ENCODE assay signal across 24 cellular contexts in the genomic region with DNA sequence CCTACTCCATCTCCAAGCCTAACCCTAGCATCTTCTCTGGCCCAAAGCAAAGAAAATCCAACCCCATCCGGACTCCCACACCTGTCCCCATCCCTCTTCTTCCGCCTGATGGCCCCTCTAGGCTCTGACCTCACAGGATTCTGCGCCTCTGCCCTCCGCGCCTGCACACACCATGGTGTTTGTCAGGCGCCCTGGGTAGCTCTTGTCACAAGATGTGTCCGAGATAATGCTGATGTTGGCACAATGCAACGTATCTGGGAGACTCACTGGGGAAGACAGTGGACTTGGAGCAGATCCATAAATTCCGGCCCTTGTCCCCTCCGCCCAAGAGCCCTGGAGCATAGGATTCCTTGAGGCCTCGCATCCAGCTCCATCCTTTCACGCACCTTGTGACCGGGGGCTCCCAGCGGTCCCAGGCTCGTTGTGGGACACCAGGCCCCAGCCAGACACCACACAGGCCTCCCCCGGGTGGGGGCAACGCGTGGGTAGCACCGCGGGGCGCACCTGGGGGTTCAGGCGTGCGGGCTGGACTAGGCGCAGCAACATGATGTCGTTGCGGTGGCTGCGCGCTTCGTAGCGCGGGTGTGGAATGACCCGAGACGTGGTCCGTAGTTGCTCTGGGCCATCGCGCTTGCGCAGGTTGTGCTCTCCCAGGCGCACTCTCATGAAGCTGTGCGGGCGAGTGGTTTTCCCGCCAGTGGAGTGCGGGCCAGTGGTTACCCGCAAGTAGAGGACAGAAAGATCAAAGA. TPM values are rescaled to one million over a fixed set of nuclear protein-coding genes. Genes with fewer than 3 reads are reported as not detected.
"Had no signal": no experiment of that assay in that cellular context is flagged by ENCODE, and none has a peak within 500 bp of the region (broad histone marks: within the 10 kb centered on the region; RNA-seq: fewer than 3 reads in every experiment).

No MANE protein-coding gene starts in this region.

- H3K4me3 ChIP-seq: cardiac muscle cell had no signal

- DNase-seq: activated CD4-positive, alpha-beta T cell treated with anti-CD3 and anti-CD28 coated beads for 1 hour; activated CD4-positive, alpha-beta T cell treated with anti-CD3 and anti-CD28 coated beads, Interleukin-2, amount 10 ng/mL, durations not matched to agents 24 days and 14 days; activated CD4-positive, alpha-beta T cell treated with anti-CD3 and anti-CD28 coated beads, Interleukin-2, amount 50 U/mL, for 48 hours; activated CD8-positive, alpha-beta memory T cell treated with anti-CD3 and anti-CD28 coated beads, Interleukin-2, amount 10 ng/mL, durations not matched to agents 7 days and 5 days; activated effector memory CD4-positive, alpha-beta T cell treated with anti-CD3 and anti-CD28 coated beads, Interleukin-2, amount 50 U/mL, for 16 hours; activated naive CD4-positive, alpha-beta T cell treated with anti-CD3 and anti-CD28 coated beads for 36 hours; activated T-cell treated with anti-CD3 and anti-CD28 coated beads, Interleukin-2, amount 50 U/mL, for 24 hours; brain microvascular endothelial cell; Kasumi-1; NCI-H146; NCI-H187 treated with DMSO at 0.1 percent for 48 hours; NCI-H2171; NCI-H2227 treated with DMSO at 0.1 percent for 48 hours; NCI-H446 treated with DMSO at 0.1 percent for 48 hours; NCI-H524 treated with DMSO at 0.1 percent for 48 hours; NCI-H82; SIG-M5; T-helper 17 cell; T-helper 9 cell had no signal

- H3K36me3 ChIP-seq: brain microvascular endothelial cell, cardiac muscle cell had no signal

- H3K27ac ChIP-seq: brain microvascular endothelial cell, cardiac muscle cell had no signal

- ATAC-seq: activated CD8-positive, alpha-beta memory T cell treated with anti-CD3 and anti-CD28 coated beads, Interleukin-2, amount 10 ng/mL, durations not matched to agents 7 days and 5 days; T-helper 17 cell; WTC11 had no signal

RNA-seq across cellular contexts. Expression of a gene that starts 3.1 kb away (rescaled TPM):
- total RNA-seq: cardiac muscle cell, RPMI7951, T-helper 17 cell had no signal
- polyA plus RNA-seq: cardiac muscle cell had no signal

RNA-seq across cellular contexts. Expression of a gene that starts 6.7 kb away (rescaled TPM):
- total RNA-seq: activated CD4-positive, alpha-beta T cell treated with anti-CD3 and anti-CD28 coated beads, Interleukin-2, amount 10 ng/mL, durations not matched to agents 24 days and 14 days; activated CD8-positive, alpha-beta memory T cell treated with anti-CD3 and anti-CD28 coated beads, Interleukin-2, amount 10 ng/mL, durations not matched to agents 7 days and 5 days; activated naive CD4-positive, alpha-beta T cell treated with anti-CD3 and anti-CD28 coated beads for 36 hours; cardiac muscle cell; OCI-LY7; RPMI7951; T-helper 17 cell; WTC11 had no signal
- polyA plus RNA-seq: cardiac muscle cell had no signal

RNA-seq across cellular contexts. Expression of a gene that starts 28.0 kb away (rescaled TPM):
- total RNA-seq: activated CD4-positive, alpha-beta T cell treated with anti-CD3 and anti-CD28 coated beads, Interleukin-2, amount 10 ng/mL, durations not matched to agents 24 days and 14 days; activated CD8-positive, alpha-beta memory T cell treated with anti-CD3 and anti-CD28 coated beads, Interleukin-2, amount 10 ng/mL, durations not matched to agents 7 days and 5 days; activated naive CD4-positive, alpha-beta T cell treated with anti-CD3 and anti-CD28 coated beads for 36 hours; cardiac muscle cell; OCI-LY7; RPMI7951; T-helper 17 cell had no signal
- polyA plus RNA-seq: cardiac muscle cell had no signal

RNA-seq across cellular contexts. Expression of a gene that starts 36.5 kb away (rescaled TPM):
- total RNA-seq: activated CD4-positive, alpha-beta T cell treated with anti-CD3 and anti-CD28 coated beads, Interleukin-2, amount 10 ng/mL, durations not matched to agents 24 days and 14 days; activated CD8-positive, alpha-beta memory T cell treated with anti-CD3 and anti-CD28 coated beads, Interleukin-2, amount 10 ng/mL, durations not matched to agents 7 days and 5 days; activated naive CD4-positive, alpha-beta T cell treated with anti-CD3 and anti-CD28 coated beads for 36 hours; cardiac muscle cell; OCI-LY7; RPMI7951; T-helper 17 cell; WTC11 had no signal
- polyA plus RNA-seq: adipose tissue had no signal

RNA-seq across cellular contexts. Expression of a gene that starts 46.6 kb away (rescaled TPM):
- total RNA-seq: activated naive CD4-positive, alpha-beta T cell treated with anti-CD3 and anti-CD28 coated beads for 36 hours; cardiac muscle cell; OCI-LY7; RPMI7951; T-helper 17 cell; WTC11 had no signal
- polyA plus RNA-seq: cardiac muscle cell had no signal
